In the genomic region with DNA sequence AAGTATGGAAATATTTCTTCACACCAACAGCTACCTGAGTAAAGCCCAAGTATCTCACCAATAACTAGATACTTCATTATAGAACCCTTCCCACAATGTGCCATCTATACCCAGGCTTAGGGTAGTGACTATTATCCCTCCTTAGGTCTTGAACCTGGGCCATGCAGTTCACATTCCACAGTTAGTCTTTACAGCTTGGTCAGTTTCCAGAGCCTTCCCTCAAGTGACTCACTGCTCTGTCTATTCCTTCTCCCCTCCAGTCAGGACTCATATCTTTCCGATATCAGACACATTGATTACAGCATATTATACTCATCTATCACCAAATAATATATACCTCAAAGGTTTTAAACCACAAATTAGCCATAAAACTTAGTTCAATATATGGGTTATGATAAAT, we compare ENCODE assay signal across 18 cellular contexts. TPM values are rescaled to one million over a fixed set of nuclear protein-coding genes. Genes with fewer than 3 reads are reported as not detected.
DNase-seq lines count a peak whose midpoint lies in the region; ATAC-seq and TF ChIP-seq lines count a peak whose summit lies in the region.
"Had no signal": no experiment of that assay in that cellular context is flagged by ENCODE, and none has a peak within 500 bp of the region (broad histone marks: within the 10 kb centered on the region; RNA-seq: fewer than 3 reads in every experiment).

No MANE protein-coding gene starts in this region.

- POLR2A ChIA-PET in CD4-positive, alpha-beta memory T cell (lab: Charles Lee; ENCODE audit: partially characterized antibody), result interaction anchor here (1.3 kb wide), 1 partner anchor 23 kb away, joined by 3 read pairs; no protein-coding TSS in a partner anchor

- H3K27me3 ChIP-seq in CD4-positive, alpha-beta memory T cell (ENCODE audit: insufficient read depth, low read length), result no peaks in the 10 kb centered on the region
- H3K27me3 ChIP-seq: Peyer's patch had no signal

- H3K9me3 Mint-ChIP-seq in CD4-positive, alpha-beta memory T cell, result peaks cover 0 to 12% (median 7%) of the 10 kb centered on the region in 8 donors
- peaks cover 14% of the 10 kb centered on the region for H3K9me3 Mint-ChIP-seq in HFFc6
- H3K9me3 Mint-ChIP-seq in activated T-helper 17 cell treated with anti-CD3 and anti-CD28 coated beads, Interleukin-2, amount 50 U/mL, for 72 hours, result no peaks in the 10 kb centered on the region

- peak overlapping the region in 1 of 8 donors; percentile 20 for H3K4me3 Mint-ChIP-seq in CD4-positive, alpha-beta memory T cell
- no peak overlapping the region for H3K4me3 Mint-ChIP-seq in HFFc6
- H3K4me3 Mint-ChIP-seq in activated T-helper 17 cell treated with anti-CD3 and anti-CD28 coated beads, Interleukin-2, amount 50 U/mL, for 72 hours, result no peak overlapping the region

- no peak overlapping the region for H3K27ac ChIP-seq in CD4-positive, alpha-beta memory T cell (ENCODE audit: low read depth, low read length)
- H3K27ac ChIP-seq: C4-2B, Peyer's patch, SK-N-MC had no signal

- TF ChIP-seq CTCF in HFFc6 (IDR thresholded peaks at IDR 0.05) (no peak), foreskin fibroblast (IDR thresholded peaks at IDR 0.05; ENCODE audit: low read depth, low read length) (no peak)

- no peaks in the 10 kb centered on the region for H3K9me3 ChIP-seq in CD4-positive, alpha-beta memory T cell (ENCODE audit: control insufficient read depth in 1 of 2, low read length in 2 of 2)

- H3K27me3 Mint-ChIP-seq in CD4-positive, alpha-beta memory T cell, result no peaks in the 10 kb centered on the region
- H3K27me3 Mint-ChIP-seq in HFFc6 (ENCODE audit: insufficient read depth), result no peaks in the 10 kb centered on the region
- H3K27me3 Mint-ChIP-seq in activated T-helper 17 cell treated with anti-CD3 and anti-CD28 coated beads, Interleukin-2, amount 50 U/mL, for 72 hours, result no peaks in the 10 kb centered on the region

- peaks cover 13 to 27% (median 16%) of the 10 kb centered on the region in 4 donors for H3K4me1 Mint-ChIP-seq in CD4-positive, alpha-beta memory T cell
- peaks cover 30% of the 10 kb centered on the region for H3K4me1 Mint-ChIP-seq in HFFc6 (ENCODE audit: low read depth)
- H3K4me1 Mint-ChIP-seq in activated T-helper 17 cell treated with anti-CD3 and anti-CD28 coated beads, Interleukin-2, amount 50 U/mL, for 72 hours, result peaks cover 10% of the 10 kb centered on the region

- H3K36me3 ChIP-seq in CD4-positive, alpha-beta memory T cell (ENCODE audit: insufficient read depth, low read length), result peaks cover 17% of the 10 kb centered on the region

- ATAC-seq in activated T-helper 17 cell treated with anti-CD3 and anti-CD28 coated beads, Interleukin-2, amount 50 U/mL, for 72 hours (replicated peaks), result no peak
- no peak for ATAC-seq in HG02981 (IDR thresholded peaks at IDR 0.05; ENCODE audit: unreplicated experiment)
- ATAC-seq: GM12878 had no signal

- intact Hi-C loops in CD4-positive, alpha-beta memory T cell (cut with micrococcal nuclease), result no loop called here
- intact Hi-C loops in cardiac septum (cut with DNase I), result no loop called here

- no peak for DNase-seq in CD4-positive, alpha-beta memory T cell
- DNase-seq in HFFc6, result no peak
- DNase-seq in foreskin fibroblast, result peak; percentile 46 to 65
- no peak for DNase-seq in DMS153 treated with DMSO at 0.1 percent for 48 hours (lab: John Stamatoyannopoulos, UW; ENCODE audit: unreplicated experiment)
- DNase-seq in cardiac septum (ENCODE audit: low spot score), result no peak
- DNase-seq: Caco-2, DMS53, KG1, NCI-H1092, NCI-H2081 treated with DMSO at 0.1 percent for 48 hours, NCI-H524 treated with DMSO at 0.1 percent for 48 hours, Peyer's patch, Right ventricle myocardium superior had no signal

- peak overlapping the region in 4 of 7 donors; percentile 10 to 53 (median 38) for H3K27ac Mint-ChIP-seq in CD4-positive, alpha-beta memory T cell
- peak overlapping the region; percentile 50 for H3K27ac Mint-ChIP-seq in HFFc6
- peak overlapping the region; percentile 3 for H3K27ac Mint-ChIP-seq in activated T-helper 17 cell treated with anti-CD3 and anti-CD28 coated beads, Interleukin-2, amount 50 U/mL, for 72 hours

- H3K36me3 Mint-ChIP-seq in CD4-positive, alpha-beta memory T cell, result peaks cover 54 to 70% of the 10 kb centered on the region in 2 donors
- peaks cover 12% of the 10 kb centered on the region for H3K36me3 Mint-ChIP-seq in HFFc6 (ENCODE audit: low read depth)
- H3K36me3 Mint-ChIP-seq in activated T-helper 17 cell treated with anti-CD3 and anti-CD28 coated beads, Interleukin-2, amount 50 U/mL, for 72 hours (ENCODE audit: low read depth), result peaks cover 70% of the 10 kb centered on the region

- CTCF ChIA-PET in CD4-positive, alpha-beta memory T cell (lab: Charles Lee; ENCODE audit: partially characterized antibody), result interaction anchor here (1.0 to 2.2 kb wide), 3 partner anchors 23 to 63 kb away, joined by 3 to 5 read pairs (median 4); no protein-coding TSS in a partner anchor

- no peaks in the 10 kb centered on the region for H3K4me1 ChIP-seq in CD4-positive, alpha-beta memory T cell (ENCODE audit: insufficient read depth, low read length)
- H3K4me1 ChIP-seq: Caco-2, Peyer's patch had no signal

- H3K4me3 ChIP-seq in CD4-positive, alpha-beta memory T cell (ENCODE audit: low read length in 2 of 2), result no peak overlapping the region
- H3K4me3 ChIP-seq in foreskin fibroblast (ENCODE audit: low read depth in 1 of 2, low read length in 2 of 2), result no peak overlapping the region
- H3K4me3 ChIP-seq: GM12878, Peyer's patch, SK-N-MC had no signal

RNA-seq across cellular contexts. Expression of a gene that starts 23.6 kb away (rescaled TPM):
- total RNA-seq in CD4-positive, alpha-beta memory T cell, result 10 to 100 TPM; 29.4 to 32.0 TPM
- 10 to 100 TPM; 25.0 to 32.6 TPM for polyA plus RNA-seq in CD4-positive, alpha-beta memory T cell
- 10 to 100 TPM; 12.8 to 14.7 (median 13.4) TPM for total RNA-seq in HFFc6 (2021; fragmentation: NEBNext Ultra II Directional; extraction: Animal tissue kit (Norgen Biotek cat#: 25700))
- 10 to 100 TPM; 14.4 to 16.3 TPM for total RNA-seq in activated T-helper 17 cell treated with anti-CD3 and anti-CD28 coated beads, Interleukin-2, amount 50 U/mL, for 72 hours
- total RNA-seq in cardiac septum, result 8.7 TPM

Comparison
In these comparisons a context has a peak if more than half of its experiments do, and no peak if none do; other contexts are left out.
1. DNase-seq: peak in foreskin fibroblast (2 of 2); none in CD4-positive, alpha-beta memory T cell (0 of 5), HFFc6 (single experiment), DMS153 treated with DMSO at 0.1 percent for 48 hours (single experiment) and cardiac septum (single experiment).
2. Peak in every context shown above with its lines, with median percentiles within 50 percentile points of each other: H3K27ac Mint-ChIP-seq.